1 cellular context compared by ENCODE assay signal in genomic region chr4:6308890-6309643, GRCh38.
A peak's percentile ranks its signal among the peaks of the same experiment; 100 is the strongest.
TF ChIP-seq lines count a peak whose summit lies in the region.

No MANE protein-coding gene starts in this region.

TF ChIP-seq in HepG2, 621 proteins besides CTCF, POLR2A, EP300 and RAD21 (continued from another document and continues in another):
- peak; percentile 11; the same call in 1 of the 2 replicates for TF ChIP-seq PRDM15 (CRISPR knock-in tag; IDR thresholded peaks at IDR 0.05)
- TF ChIP-seq, protein P1, sequence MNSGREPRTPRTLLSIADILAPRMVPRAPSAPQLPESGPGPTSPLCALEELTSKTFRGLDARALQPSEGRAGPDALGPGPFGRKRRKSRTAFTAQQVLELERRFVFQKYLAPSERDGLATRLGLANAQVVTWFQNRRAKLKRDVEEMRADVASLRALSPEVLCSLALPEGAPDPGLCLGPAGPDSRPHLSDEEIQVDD (CRISPR knock-in tag; IDR thresholded peaks at IDR 0.05; ENCODE audit: borderline replicate concordance) = peak; percentile 28; the same call in 1 of the 2 replicates
- TF ChIP-seq SRSF4 (IDR thresholded peaks at IDR 0.05; ENCODE audit: low read depth, low read length, poor library complexity, severe bottlenecking) = no peak
- TF ChIP-seq ZBTB8A (CRISPR knock-in tag; IDR thresholded peaks at IDR 0.05; ENCODE audit: borderline replicate concordance, low read depth) = peak; percentile 92; the same call in 1 of the 2 replicates
- TF ChIP-seq MED1 (CRISPR knock-in tag; IDR thresholded peaks at IDR 0.05) = peak; percentile 42
- TF ChIP-seq ATM (IDR thresholded peaks at IDR 0.05; ENCODE audit: borderline replicate concordance) = no peak
- TF ChIP-seq NCOA2 (CRISPR knock-in tag; IDR thresholded peaks at IDR 0.05) = no peak
- no peak for TF ChIP-seq MBD4 (IDR thresholded peaks at IDR 0.05; ENCODE audit: borderline replicate concordance, low read length)
- no peak for TF ChIP-seq SNAPC2 (CRISPR knock-in tag; IDR thresholded peaks at IDR 0.05)
- TF ChIP-seq ZNF501 (CRISPR knock-in tag; IDR thresholded peaks at IDR 0.05) = peak; percentile 91
- peak; percentile 59; the same call in 1 of the 2 replicates for TF ChIP-seq NR0B2 (CRISPR knock-in tag; IDR thresholded peaks at IDR 0.05)
- TF ChIP-seq KDM5A (IDR thresholded peaks at IDR 0.05; ENCODE audit: borderline replicate concordance, low read length) = no peak
- peak; percentile 85; the same call in 1 of the 2 replicates for TF ChIP-seq POGZ (CRISPR knock-in tag; IDR thresholded peaks at IDR 0.05)
- no peak; the same call in 1 of the 2 replicates for TF ChIP-seq ZNF225 (CRISPR knock-in tag; IDR thresholded peaks at IDR 0.05)
- no peak for TF ChIP-seq SOX13 (IDR thresholded peaks at IDR 0.05)
- 0 out of 4 replicates have a peak, but pooled peaks of 1 of the 2 experiments have one; percentile 25 for TF ChIP-seq SOX13 (CRISPR knock-in tag; conservative IDR thresholded peaks at IDR 0.05 in 1 of 2, IDR thresholded peaks at IDR 0.05 in 1 of 2)
- TF ChIP-seq ZFYVE20 (CRISPR knock-in tag; IDR thresholded peaks at IDR 0.05; ENCODE audit: borderline replicate concordance, low read depth) = no peak
- TF ChIP-seq ZNF850 (CRISPR knock-in tag; conservative IDR thresholded peaks at IDR 0.05) = peak; percentile 99
- no peak; the same call in none of the 2 replicates for TF ChIP-seq CBFB (CRISPR knock-in tag; IDR thresholded peaks at IDR 0.05)
- TF ChIP-seq ZBTB38 (CRISPR knock-in tag; IDR thresholded peaks at IDR 0.05) = no peak
- TF ChIP-seq ZNF260 (CRISPR knock-in tag; IDR thresholded peaks at IDR 0.05; ENCODE audit: borderline replicate concordance, low read depth) = no peak
- no peak for TF ChIP-seq ZC3H4 (CRISPR knock-in tag; IDR thresholded peaks at IDR 0.05; ENCODE audit: borderline replicate concordance)
- TF ChIP-seq U2AF1 (optimal IDR thresholded peaks at IDR 0.05; ENCODE audit: low read depth, low read length) = no peak
- TF ChIP-seq, protein P2, sequence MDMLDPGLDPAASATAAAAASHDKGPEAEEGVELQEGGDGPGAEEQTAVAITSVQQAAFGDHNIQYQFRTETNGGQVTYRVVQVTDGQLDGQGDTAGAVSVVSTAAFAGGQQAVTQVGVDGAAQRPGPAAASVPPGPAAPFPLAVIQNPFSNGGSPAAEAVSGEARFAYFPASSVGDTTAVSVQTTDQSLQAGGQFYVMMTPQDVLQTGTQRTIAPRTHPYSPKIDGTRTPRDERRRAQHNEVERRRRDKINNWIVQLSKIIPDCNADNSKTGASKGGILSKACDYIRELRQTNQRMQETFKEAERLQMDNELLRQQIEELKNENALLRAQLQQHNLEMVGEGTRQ (IDR thresholded peaks at IDR 0.05; ENCODE audit: low read depth, low read length) = no peak
- TF ChIP-seq, protein P2 (CRISPR knock-in tag; IDR thresholded peaks at IDR 0.05; ENCODE audit: borderline replicate concordance) = no peak
- TF ChIP-seq SIX4 (CRISPR knock-in tag; IDR thresholded peaks at IDR 0.05) = no peak
- peak; percentile 57; the same call in 1 of the 2 replicates for TF ChIP-seq NFKB2 (CRISPR knock-in tag; IDR thresholded peaks at IDR 0.05; ENCODE audit: borderline replicate concordance)
- TF ChIP-seq, protein P3, sequence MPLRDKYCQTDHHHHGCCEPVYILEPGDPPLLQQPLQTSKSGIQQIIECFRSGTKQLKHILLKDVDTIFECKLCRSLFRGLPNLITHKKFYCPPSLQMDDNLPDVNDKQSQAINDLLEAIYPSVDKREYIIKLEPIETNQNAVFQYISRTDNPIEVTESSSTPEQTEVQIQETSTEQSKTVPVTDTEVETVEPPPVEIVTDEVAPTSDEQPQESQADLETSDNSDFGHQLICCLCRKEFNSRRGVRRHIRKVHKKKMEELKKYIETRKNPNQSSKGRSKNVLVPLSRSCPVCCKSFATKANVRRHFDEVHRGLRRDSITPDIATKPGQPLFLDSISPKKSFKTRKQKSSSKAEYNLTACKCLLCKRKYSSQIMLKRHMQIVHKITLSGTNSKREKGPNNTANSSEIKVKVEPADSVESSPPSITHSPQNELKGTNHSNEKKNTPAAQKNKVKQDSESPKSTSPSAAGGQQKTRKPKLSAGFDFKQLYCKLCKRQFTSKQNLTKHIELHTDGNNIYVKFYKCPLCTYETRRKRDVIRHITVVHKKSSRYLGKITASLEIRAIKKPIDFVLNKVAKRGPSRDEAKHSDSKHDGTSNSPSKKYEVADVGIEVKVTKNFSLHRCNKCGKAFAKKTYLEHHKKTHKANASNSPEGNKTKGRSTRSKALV (CRISPR knock-in tag; IDR thresholded peaks at IDR 0.05) = peak; percentile 91
- peak; percentile 84 for TF ChIP-seq SALL2 (CRISPR knock-in tag; IDR thresholded peaks at IDR 0.05)
- TF ChIP-seq SP5 (CRISPR knock-in tag; IDR thresholded peaks at IDR 0.05; ENCODE audit: borderline replicate concordance, low read depth) = peak; percentile 60; the same call in 1 of the 2 replicates
- TF ChIP-seq HMGXB3 (CRISPR knock-in tag; IDR thresholded peaks at IDR 0.05; ENCODE audit: borderline replicate concordance) = 0 out of 2 replicates have a peak, but pooled peaks have one; percentile 8
- no peak for TF ChIP-seq HNF4G (IDR thresholded peaks at IDR 0.05; ENCODE audit: borderline replicate concordance, low read depth, low read length)
- peak; percentile 62; the same call in 1 of the 2 replicates for TF ChIP-seq HNF4G (CRISPR knock-in tag; IDR thresholded peaks at IDR 0.05; ENCODE audit: borderline replicate concordance, low read depth)
- no peak for TF ChIP-seq ZHX1 (CRISPR knock-in tag; IDR thresholded peaks at IDR 0.05; ENCODE audit: low read depth)
- TF ChIP-seq ZFP91 (CRISPR knock-in tag; IDR thresholded peaks at IDR 0.05; ENCODE audit: borderline replicate concordance) = peak; percentile 83; the same call in 1 of the 2 replicates
- TF ChIP-seq PCBP1 (IDR thresholded peaks at IDR 0.05; ENCODE audit: borderline replicate concordance, low read depth, low read length) = no peak
- TF ChIP-seq ZNF629 (CRISPR knock-in tag; conservative IDR thresholded peaks at IDR 0.05) = no peak
- TF ChIP-seq NR1H2 (CRISPR knock-in tag; IDR thresholded peaks at IDR 0.05; ENCODE audit: borderline replicate concordance, low read depth) = no peak; the same call in 1 of the 2 replicates
- TF ChIP-seq, protein P4, sequence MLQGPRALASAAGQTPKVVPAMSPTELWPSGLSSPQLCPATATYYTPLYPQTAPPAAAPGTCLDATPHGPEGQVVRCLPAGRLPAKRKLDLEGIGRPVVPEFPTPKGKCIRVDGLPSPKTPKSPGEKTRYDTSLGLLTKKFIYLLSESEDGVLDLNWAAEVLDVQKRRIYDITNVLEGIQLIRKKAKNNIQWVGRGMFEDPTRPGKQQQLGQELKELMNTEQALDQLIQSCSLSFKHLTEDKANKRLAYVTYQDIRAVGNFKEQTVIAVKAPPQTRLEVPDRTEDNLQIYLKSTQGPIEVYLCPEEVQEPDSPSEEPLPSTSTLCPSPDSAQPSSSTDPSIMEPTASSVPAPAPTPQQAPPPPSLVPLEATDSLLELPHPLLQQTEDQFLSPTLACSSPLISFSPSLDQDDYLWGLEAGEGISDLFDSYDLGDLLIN (CRISPR knock-in tag; IDR thresholded peaks at IDR 0.05; ENCODE audit: borderline replicate concordance) = peak; percentile 78; the same call in 1 of the 2 replicates
- no peak for TF ChIP-seq HNRNPH1 (optimal IDR thresholded peaks at IDR 0.05; ENCODE audit: low read depth, low read length)
- TF ChIP-seq ZMYM4 (CRISPR knock-in tag; IDR thresholded peaks at IDR 0.05) = peak; percentile 91
